ENCODE assay signal across 11 cellular contexts in genomic region chr2:84925336-84925723, GRCh38. TPM values are rescaled to one million over a fixed set of nuclear protein-coding genes. Genes with fewer than 3 reads are reported as not detected.
DNase-seq lines count a peak whose midpoint lies in the region; ATAC-seq and TF ChIP-seq lines count a peak whose summit lies in the region.
"Had no signal": no experiment of that assay in that cellular context is flagged by ENCODE, and none has a peak within 500 bp of the region (broad histone marks: within the 10 kb centered on the region; RNA-seq: fewer than 3 reads in every experiment).

No MANE protein-coding gene starts in this region.

- H3K27me3 ChIP-seq in foreskin keratinocyte = no peaks in the 10 kb centered on the region
- H3K27me3 ChIP-seq: brain microvascular endothelial cell, SJSA1 had no signal

- intact Hi-C loops in activated naive CD4-positive, alpha-beta T cell treated with anti-CD3 and anti-CD28 coated beads for 36 hours (cut with micrococcal nuclease) = loop anchor here (1.0 to 2.0 kb wide), 12 partner anchors 20 to 466 kb away; partner anchors contain the start of genes SUCLG1 and TMSB10

- no peaks in the 10 kb centered on the region for H3K9me3 Mint-ChIP-seq in activated naive CD4-positive, alpha-beta T cell treated with anti-CD3 and anti-CD28 coated beads for 36 hours
- H3K9me3 Mint-ChIP-seq in type B pancreatic cell = no peaks in the 10 kb centered on the region

- peaks cover 48% of the 10 kb centered on the region for H3K4me1 Mint-ChIP-seq in activated naive CD4-positive, alpha-beta T cell treated with anti-CD3 and anti-CD28 coated beads for 36 hours (ENCODE audit: low read depth)
- H3K4me1 Mint-ChIP-seq in type B pancreatic cell (ENCODE audit: unreplicated experiment) = peaks cover 11% of the 10 kb centered on the region

- DNase-seq in activated naive CD4-positive, alpha-beta T cell treated with anti-CD3 and anti-CD28 coated beads for 36 hours = no peak
- no peak for DNase-seq in activated naive CD4-positive, alpha-beta T cell (lab: John Stamatoyannopoulos, UW)
- DNase-seq in RWPE1 (ENCODE audit: low spot score) (peak; percentile 77), foreskin keratinocyte (peak; percentile 91 to 94), type B pancreatic cell (ENCODE audit: extremely low spot score, unreplicated experiment) (no peak), NAMALWA (ENCODE audit: low spot score) (no peak), NCI-H2171 (lab: John Stamatoyannopoulos, UW) (no peak)

- CTCF ChIA-PET in activated naive CD4-positive, alpha-beta T cell treated with anti-CD3 and anti-CD28 coated beads for 36 hours (lab: Charles Lee) = interaction anchor here (0.6 to 3.0 kb wide), 75 partner anchors 8 to 464 kb away, joined by 3 to 90 read pairs (median 5); partner anchors contain the start of genes KCMF1, TMSB10 and TRABD2A
- CTCF ChIA-PET in RWPE1 (lab: Yijun Ruan, JAX) = interaction anchor here (0.6 to 2.1 kb wide), 19 partner anchors 8 to 408 kb away, joined by 3 to 20 read pairs (median 6); partner anchors contain the start of genes TMSB10 and TRABD2A

- H3K4me3 Mint-ChIP-seq in activated naive CD4-positive, alpha-beta T cell treated with anti-CD3 and anti-CD28 coated beads for 36 hours = peak overlapping the region; percentile 87
- peak overlapping the region; percentile 86 for H3K4me3 Mint-ChIP-seq in type B pancreatic cell

- H3K27ac ChIP-seq in RWPE1 (peak overlapping the region; percentile 98), foreskin keratinocyte (peak overlapping the region; percentile 91)
- H3K27ac ChIP-seq: brain microvascular endothelial cell, C4-2B had no signal

- ATAC-seq in foreskin keratinocyte = peak; percentile 79
- ATAC-seq in HG03469 (IDR thresholded peaks at IDR 0.05; ENCODE audit: unreplicated experiment) = no peak

- TF ChIP-seq CTCF in RWPE1 (conservative IDR thresholded peaks at IDR 0.05; ENCODE audit: low read depth) (no peak), foreskin keratinocyte (conservative IDR thresholded peaks at IDR 0.05) (no peak), type B pancreatic cell (conservative IDR thresholded peaks at IDR 0.05) (no peak)

- H3K36me3 Mint-ChIP-seq in activated naive CD4-positive, alpha-beta T cell treated with anti-CD3 and anti-CD28 coated beads for 36 hours (ENCODE audit: low read depth) = no peaks in the 10 kb centered on the region
- H3K36me3 Mint-ChIP-seq in type B pancreatic cell = no peaks in the 10 kb centered on the region

- no peaks in the 10 kb centered on the region for H3K27me3 Mint-ChIP-seq in activated naive CD4-positive, alpha-beta T cell treated with anti-CD3 and anti-CD28 coated beads for 36 hours (ENCODE audit: low read depth)
- H3K27me3 Mint-ChIP-seq in type B pancreatic cell = peaks cover 8% of the 10 kb centered on the region

- peaks cover 28% of the 10 kb centered on the region for H3K4me1 ChIP-seq in foreskin keratinocyte

- POLR2A ChIA-PET in RWPE1 (lab: Yijun Ruan, JAX; ENCODE audit: low non-redundant PET) = interaction anchor here (0.7 to 1.4 kb wide), 2 partner anchors 19 to 46 kb away, joined by 3 to 12 read pairs; partner anchors contain the start of genes KCMF1 and TMSB10

- H3K27ac Mint-ChIP-seq in activated naive CD4-positive, alpha-beta T cell treated with anti-CD3 and anti-CD28 coated beads for 36 hours = peak overlapping the region; percentile 97
- H3K27ac Mint-ChIP-seq in type B pancreatic cell = no peak overlapping the region

RNA-seq across cellular contexts. Expression of gene TMSB10, which starts 19.9 kb away (rescaled TPM):
- 1,000 to 10,000 TPM; 1,772 to 1,864 TPM for total RNA-seq in activated naive CD4-positive, alpha-beta T cell treated with anti-CD3 and anti-CD28 coated beads for 36 hours
- 7,809 and 8,573 TPM in 2 replicates for total RNA-seq in foreskin keratinocyte
- 12,196 and 12,994 TPM in 2 replicates for polyA plus RNA-seq in foreskin keratinocyte
- 1,269 and 1,391 TPM in 2 replicates for total RNA-seq in type B pancreatic cell (ENCODE audit: low replicate concordance)

RNA-seq across cellular contexts. Expression of gene TRABD2A, which starts 44.4 kb away (rescaled TPM):
- total RNA-seq in activated naive CD4-positive, alpha-beta T cell treated with anti-CD3 and anti-CD28 coated beads for 36 hours = 10 to 100 TPM; 40.4 to 41.7 TPM
- total RNA-seq in foreskin keratinocyte (1.1 and 1.5 TPM in 2 replicates), type B pancreatic cell (ENCODE audit: low replicate concordance) (2.1 and 3.3 TPM in 2 replicates)
- polyA plus RNA-seq in foreskin keratinocyte = 0.45 and 1.6 TPM in 2 replicates

RNA-seq across cellular contexts. Expression of gene KCMF1, which starts 45.6 kb away (rescaled TPM):
- total RNA-seq in activated naive CD4-positive, alpha-beta T cell treated with anti-CD3 and anti-CD28 coated beads for 36 hours = 100 to 1,000 TPM; 105 to 109 TPM
- 67.3 and 68.2 TPM in 2 replicates for total RNA-seq in foreskin keratinocyte
- 37.8 and 42.1 TPM in 2 replicates for polyA plus RNA-seq in foreskin keratinocyte
- total RNA-seq in type B pancreatic cell (ENCODE audit: low replicate concordance) = 61.4 and 62.2 TPM in 2 replicates

Comparison
In these comparisons a context has a peak if more than half of its experiments do, and no peak if none do; other contexts are left out.
1. DNase-seq: peak in RWPE1 (single experiment) and foreskin keratinocyte (2 of 2); none in activated naive CD4-positive, alpha-beta T cell treated with anti-CD3 and anti-CD28 coated beads for 36 hours (single experiment), activated naive CD4-positive, alpha-beta T cell (0 of 4), type B pancreatic cell (single experiment), NAMALWA (single experiment) and NCI-H2171 (single experiment).